In genomic region chr5:132226516-132227234, GRCh38 we compare ENCODE assay signal across 8 cellular contexts. TPM values are rescaled to one million over a fixed set of nuclear protein-coding genes. Genes with fewer than 3 reads are reported as not detected.
DNase-seq lines count a peak whose midpoint lies in the region; ATAC-seq and TF ChIP-seq lines count a peak whose summit lies in the region.

No MANE protein-coding gene starts in this region.

- H3K4me3 ChIP-seq in fibroblast of lung (replicated peaks in 1 of 4; ENCODE audit: control extremely low read depth in 1 of 4, insufficient read depth in 1 of 4, low read depth in 3 of 4, low read length in 4 of 4), result peak overlapping the region; percentile 76 to 92 (median 80)
- H3K4me3 ChIP-seq in neuron (ENCODE audit: low read length), result peak overlapping the region; percentile 54

- DNase-seq in CD14-positive monocyte (ENCODE audit: low spot score) (peak; percentile 26), RKO (ENCODE audit: low spot score) (peak; percentile 17), fibroblast of lung (ENCODE audit: low read depth in 2 of 2) (peak; percentile 59 to 68), NCI-H345 treated with DMSO at 0.1 percent for 48 hours (lab: John Stamatoyannopoulos, UW; ENCODE audit: unreplicated experiment) (no peak)

- peak overlapping the region; percentile 99 for H3K4me2 ChIP-seq in fibroblast of lung (ENCODE audit: extremely low read depth, insufficient read depth, low read length)

- H3K27ac Mint-ChIP-seq in CD14-positive monocyte, result no peak overlapping the region

- H2AFZ ChIP-seq in fibroblast of lung (ENCODE audit: low read length), result peak overlapping the region; percentile 40
- peak overlapping the region; percentile 100 for H2AFZ ChIP-seq in neuron (ENCODE audit: low read depth, low read length)

- H3K9me3 Mint-ChIP-seq in CD14-positive monocyte, result peaks cover 0 to 5% (median 0%) of the 10 kb centered on the region in 7 donors

- peaks cover 16% of the 10 kb centered on the region for H3K4me1 Mint-ChIP-seq in CD14-positive monocyte

- H3K9ac ChIP-seq in fibroblast of lung (ENCODE audit: insufficient read depth, low read length), result peak overlapping the region; percentile 91

- H3K79me2 ChIP-seq in fibroblast of lung (ENCODE audit: control insufficient read depth, insufficient read depth, low read length), result peaks cover 31% of the 10 kb centered on the region

- H3K9me3 ChIP-seq in fibroblast of lung (ENCODE audit: control insufficient read depth, insufficient read depth, low read depth, low read length) (no peaks in the 10 kb centered on the region), neuron (ENCODE audit: low read length) (no peaks in the 10 kb centered on the region)

- H3K36me3 ChIP-seq in fibroblast of lung (ENCODE audit: control insufficient read depth, insufficient read depth, low read length) (peaks cover 3% of the 10 kb centered on the region), neuron (ENCODE audit: insufficient read depth, low read length) (no peaks in the 10 kb centered on the region)

- H3K27ac ChIP-seq in fibroblast of lung (ENCODE audit: insufficient read depth, low read length), result peak overlapping the region; percentile 87

- no peaks in the 10 kb centered on the region for H4K20me1 ChIP-seq in fibroblast of lung (ENCODE audit: control insufficient read depth, extremely low read depth, insufficient read depth, low read length)

- H3K27me3 ChIP-seq in fibroblast of lung (ENCODE audit: control insufficient read depth, insufficient read depth, low read length), result no peaks in the 10 kb centered on the region
- H3K27me3 ChIP-seq in neuron (ENCODE audit: insufficient read depth, low read length), result peaks cover 49% of the 10 kb centered on the region

- H3K4me1 ChIP-seq in fibroblast of lung (ENCODE audit: control insufficient read depth, extremely low read depth, insufficient read depth, low read length), result peaks cover 35% of the 10 kb centered on the region
- H3K4me1 ChIP-seq in neuron (ENCODE audit: insufficient read depth, low read length), result peaks cover 6% of the 10 kb centered on the region

- no peaks in the 10 kb centered on the region for H3K36me3 Mint-ChIP-seq in CD14-positive monocyte

- TF ChIP-seq CTCF in CD14-positive monocyte (IDR thresholded peaks at IDR 0.05) (no peak), fibroblast of lung (conservative IDR thresholded peaks at IDR 0.05 in 1 of 2, IDR thresholded peaks at IDR 0.05 in 1 of 2; ENCODE audit: low read depth in 1 of 2, low read length in 2 of 2) (no peak)

- ATAC-seq in GM21737 (IDR thresholded peaks at IDR 0.05; ENCODE audit: unreplicated experiment) (no peak), GM19452 (IDR thresholded peaks at IDR 0.05; ENCODE audit: unreplicated experiment) (no peak), HG02973 (IDR thresholded peaks at IDR 0.05; ENCODE audit: unreplicated experiment) (no peak)

- H3K4me3 Mint-ChIP-seq in CD14-positive monocyte, result peak overlapping the region; percentile 64 to 72

- intact Hi-C loops in CD14-positive monocyte (cut with micrococcal nuclease), result no loop called here

- peaks cover 34 to 42% (median 40%) of the 10 kb centered on the region in 3 donors for H3K27me3 Mint-ChIP-seq in CD14-positive monocyte (ENCODE audit: low read depth in 3 of 3)

RNA-seq across cellular contexts. Expression of gene P4HA2, which starts 1.0 kb away (rescaled TPM):
- polyA plus RNA-seq in CD14-positive monocyte (under 1 TPM; 0.45 to 0.99 TPM), fibroblast of lung (184 and 187 TPM in 2 replicates)
- 376 and 553 TPM in 2 replicates for total RNA-seq in fibroblast of lung
- polyA plus RNA-seq in fibroblast of lung (2012), result 142 and 147 TPM in 2 replicates
- polyA minus RNA-seq in fibroblast of lung (ENCODE audit: low replicate concordance), result 260 and 282 TPM in 2 replicates

RNA-seq across cellular contexts. Expression of gene PDLIM4, which starts 30.8 kb away (rescaled TPM):
- polyA plus RNA-seq in CD14-positive monocyte (not detected), fibroblast of lung (10.7 and 41.5 TPM in 2 replicates)
- 44.4 and 67.2 TPM in 2 replicates for total RNA-seq in fibroblast of lung
- 24.9 and 115 TPM in 2 replicates for polyA plus RNA-seq in fibroblast of lung (2012)
- polyA minus RNA-seq in fibroblast of lung (ENCODE audit: low replicate concordance), result 19.9 and 35.9 TPM in 2 replicates

Comparison
In these comparisons a context has a peak if more than half of its experiments do, and no peak if none do; other contexts are left out.
1. RNA of gene P4HA2, which starts 1.0 kb away (polyA plus RNA-seq): 142 to 187 TPM in fibroblast of lung; 0.45 to 0.99 TPM in CD14-positive monocyte; every median in the first group is over 10 times any median in the second.
2. RNA of gene PDLIM4, which starts 30.8 kb away (polyA plus RNA-seq): 10.7 to 115 TPM in fibroblast of lung; not detected in CD14-positive monocyte; every median in the first group is over 10 times any median in the second.